ENCODE assay signal across 8 cellular contexts in genomic region chr10:129963831-129964501, GRCh38. TPM values are rescaled to one million over a fixed set of nuclear protein-coding genes. Genes with fewer than 3 reads are reported as not detected.
DNase-seq lines count a peak whose midpoint lies in the region; ATAC-seq and TF ChIP-seq lines count a peak whose summit lies in the region.

Gene EBF3 (minus strand): TSS chr10:129964274. CDS start chr10:129963768, 506 bp downstream.

- ATAC-seq in left lung (peak; percentile 83), GM21737 (IDR thresholded peaks at IDR 0.05; ENCODE audit: unreplicated experiment) (no peak)
- peak; percentile 29 to 44 for ATAC-seq in stimulated activated naive B cell treated with anti-CD40 and anti-IgM and Interleukin-4, amounts not matched to agents 10 μg/mL and 1 μg/mL and 100 μg/mL, for 72 hours (replicated peaks)

- H3K4me3 ChIP-seq in ACC112 (ENCODE audit: low read depth, low read length) = peak within 1 kb of the TSS; percentile 96
- peak within 1 kb of the TSS; percentile 49 for H3K4me3 ChIP-seq in HAP-1
- H3K4me3 ChIP-seq in coronary artery = peak within 1 kb of the TSS; percentile 88
- peak within 1 kb of the TSS; percentile 27 to 44 for H3K4me3 ChIP-seq in left lung

- no peaks in the 10 kb centered on the region for H3K4me1 ChIP-seq in ACC112 (ENCODE audit: control insufficient read depth, insufficient read depth, low read length, unreplicated experiment)
- peaks cover 26% of the 10 kb centered on the region for H3K4me1 ChIP-seq in HAP-1
- peaks cover 0 to 45% of the 10 kb centered on the region in 2 donors for H3K4me1 ChIP-seq in left lung

- H3K4me1 Mint-ChIP-seq in stimulated activated naive B cell treated with anti-CD40 and anti-IgM and Interleukin-4, amounts not matched to agents 10 μg/mL and 1 μg/mL and 100 μg/mL, for 72 hours = peaks cover 9 to 29% of the 10 kb centered on the region in 2 donors

- intact Hi-C loops in left lung (cut with DNase I) = loop anchor here in 1 of 2 donors (10.0 kb wide), 1 partner anchor 929 kb away; no protein-coding TSS in a partner anchor

- no peak for TF ChIP-seq CTCF in coronary artery (IDR thresholded peaks at IDR 0.05)
- no peak for TF ChIP-seq CTCF in left lung (IDR thresholded peaks at IDR 0.05)

- in situ Hi-C loops in HAP-1 (cut with MboI; ENCODE audit: low sequenced_read_pairs) = loop anchor here (5.0 to 25.0 kb wide), 5 partner anchors 117 to 1827 kb away; partner anchors contain the start of genes GLRX3, MGMT and MKI67

- H3K27me3 ChIP-seq in ACC112 (ENCODE audit: insufficient read depth, low read length) (peaks cover 40% of the 10 kb centered on the region), HAP-1 (ENCODE audit: low read depth) (no peaks in the 10 kb centered on the region), left lung (peaks cover 96 to 100% of the 10 kb centered on the region in 2 donors)

- no peaks in the 10 kb centered on the region for H3K9me3 ChIP-seq in HAP-1
- no peaks in the 10 kb centered on the region for H3K9me3 ChIP-seq in left lung

- peak within 1 kb of the TSS; percentile 59 for H3K27ac ChIP-seq in ACC112 (ENCODE audit: low read depth, low read length)
- peak within 1 kb of the TSS; percentile 53 to 88 for H3K27ac ChIP-seq in coronary artery
- no peak within 1 kb of the TSS for H3K27ac ChIP-seq in left lung

- H2AFZ ChIP-seq in ACC112 (ENCODE audit: low read length, unreplicated experiment) = peak within 1 kb of the TSS; percentile 86

- DNase-seq in HAP-1 (ENCODE audit: low spot score in 2 of 2) = peak; percentile 81 to 93
- peak in 4 of 5 experiments; percentile 11 to 65 (median 33) for DNase-seq in T-helper 2 cell
- DNase-seq in coronary artery (ENCODE audit: low spot score) = peak; percentile 88
- DNase-seq in left lung = peak in 1 of 2 donors; percentile 81
- no peak for DNase-seq in stimulated activated naive B cell treated with anti-CD40 and anti-IgM and Interleukin-4, amounts not matched to agents 10 μg/mL and 1 μg/mL and 100 μg/mL, for 72 hours
- no peak for DNase-seq in T-helper 9 cell

- H3K4me3 Mint-ChIP-seq in stimulated activated naive B cell treated with anti-CD40 and anti-IgM and Interleukin-4, amounts not matched to agents 10 μg/mL and 1 μg/mL and 100 μg/mL, for 72 hours = peak within 1 kb of the TSS; percentile 82 to 84

- peaks cover 39% of the 10 kb centered on the region for H3K79me2 ChIP-seq in ACC112 (ENCODE audit: control insufficient read depth, insufficient read depth, low read length, unreplicated experiment)

- peak within 1 kb of the TSS; percentile 91 for H3K27ac Mint-ChIP-seq in stimulated activated naive B cell treated with anti-CD40 and anti-IgM and Interleukin-4, amounts not matched to agents 10 μg/mL and 1 μg/mL and 100 μg/mL, for 72 hours

- H3K27me3 Mint-ChIP-seq in stimulated activated naive B cell treated with anti-CD40 and anti-IgM and Interleukin-4, amounts not matched to agents 10 μg/mL and 1 μg/mL and 100 μg/mL, for 72 hours = peaks cover 45 to 59% of the 10 kb centered on the region in 2 donors

- H3K9me3 Mint-ChIP-seq in stimulated activated naive B cell treated with anti-CD40 and anti-IgM and Interleukin-4, amounts not matched to agents 10 μg/mL and 1 μg/mL and 100 μg/mL, for 72 hours = peaks cover 0 to 2% of the 10 kb centered on the region in 2 donors

- H3K36me3 Mint-ChIP-seq in stimulated activated naive B cell treated with anti-CD40 and anti-IgM and Interleukin-4, amounts not matched to agents 10 μg/mL and 1 μg/mL and 100 μg/mL, for 72 hours = peaks cover 3 to 10% of the 10 kb centered on the region in 2 donors

- H3K36me3 ChIP-seq in ACC112 (ENCODE audit: insufficient read depth, low read length) (no peaks in the 10 kb centered on the region), HAP-1 (replicated peaks) (peaks cover 2% of the 10 kb centered on the region; the same call in 1 of the 2 replicates), left lung (no peaks in the 10 kb centered on the region)

RNA-seq across cellular contexts. Expression of gene EBF3, which starts in this region (rescaled TPM):
- total RNA-seq in left lung = under 1 TPM in 1 of 2 donors, not detected in 1; 0.10 TPM

Comparison
In these comparisons a context has a peak if more than half of its experiments do, and no peak if none do; other contexts are left out.
1. Peak in ATAC-seq and H3K4me3 ChIP-seq in left lung; RNA of the gene not detected or under 1 TPM.
2. H3K27ac ChIP-seq: peak in ACC112 (single experiment) and coronary artery (2 of 2); none in left lung (0 of 2).
3. H3K4me3 ChIP-seq: peak in every context shown above with its lines; median percentile 96 in ACC112; 88 in coronary artery; 49 in HAP-1; 36 in left lung.
4. DNase-seq: peak in HAP-1 (2 of 2), T-helper 2 cell (4 of 5) and coronary artery (single experiment); none in stimulated activated naive B cell treated with anti-CD40 and anti-IgM and Interleukin-4, amounts not matched to agents 10 μg/mL and 1 μg/mL and 100 μg/mL, for 72 hours (single experiment) and T-helper 9 cell (single experiment).